1 cellular context compared by ENCODE assay signal in the genomic region with DNA sequence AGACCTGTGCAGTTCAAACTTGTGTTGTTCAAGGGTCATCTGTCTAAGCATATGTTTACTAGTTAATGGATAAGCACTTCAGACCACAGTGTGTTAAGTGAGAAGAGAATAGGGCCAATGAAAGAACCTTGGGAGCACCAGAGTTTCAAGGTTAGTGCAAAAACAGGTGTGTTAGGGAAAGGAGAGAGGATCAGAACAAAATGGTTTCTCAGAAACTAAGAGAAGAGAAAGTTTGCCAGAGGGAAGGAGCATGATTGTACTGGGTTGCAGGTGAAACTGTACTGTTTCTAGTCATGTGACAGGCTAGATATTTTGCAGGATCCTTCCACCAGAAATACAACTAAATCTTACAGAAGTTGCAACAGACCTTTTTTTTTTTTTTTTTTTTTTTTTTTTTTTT.
TF ChIP-seq lines count a peak whose summit lies in the region.

No MANE protein-coding gene starts in this region.

TF ChIP-seq in GM12878, 131 proteins besides CTCF, POLR2A, EP300 and RAD21:
- TF ChIP-seq RAD51 (IDR thresholded peaks at IDR 0.05) = peak; percentile 53
- no peak for TF ChIP-seq MEF2A (IDR thresholded peaks at IDR 0.05; ENCODE audit: insufficient read depth, low read depth, low read length)
- TF ChIP-seq IKZF2 (IDR thresholded peaks at IDR 0.05) = no peak
- TF ChIP-seq NR2C2 (IDR thresholded peaks at IDR 0.05; ENCODE audit: borderline replicate concordance, control insufficient read depth, insufficient read length, low read depth) = no peak
